8 cellular contexts compared by ENCODE assay signal in genomic region chr2:203018181-203018580, GRCh38. TPM values are rescaled to one million over a fixed set of nuclear protein-coding genes. Genes with fewer than 3 reads are reported as not detected.
A peak's percentile ranks its signal among the peaks of the same experiment; 100 is the strongest.
DNase-seq lines count a peak whose midpoint lies in the region; ATAC-seq, FAIRE-seq and TF ChIP-seq lines count a peak whose summit lies in the region.

No MANE protein-coding gene starts in this region.

- no peak for TF ChIP-seq RAD21 in GM12878 (IDR thresholded peaks at IDR 0.05; ENCODE audit: insufficient read depth, low read depth, low read length)

- no peak for TF ChIP-seq CTCF in GM12878 (IDR thresholded peaks at IDR 0.05 in 2 of 3, conservative IDR thresholded peaks at IDR 0.05 in 1 of 3; ENCODE audit: control insufficient read depth in 2 of 3, extremely low read depth in 1 of 3, insufficient read depth in 1 of 3, low read depth in 3 of 3, low read length in 3 of 3)
- TF ChIP-seq CTCF in right lobe of liver (IDR thresholded peaks at IDR 0.05): no peak
- TF ChIP-seq CTCF in tibial nerve (IDR thresholded peaks at IDR 0.05): no peak

- H3K9me3 ChIP-seq in GM12878 (replicated peaks; ENCODE audit: control insufficient read depth, insufficient read depth, low read length) (no peaks in the 10 kb centered on the region), right lobe of liver (no peaks in the 10 kb centered on the region), tibial nerve (no peaks in the 10 kb centered on the region)

- POLR2A ChIA-PET in GM12878 (lab: Charles Lee): interaction anchor here (0.7 to 1.1 kb wide), 3 partner anchors 52 to 221 kb away, joined by 3 to 4 read pairs (median 3); partner anchors contain the start of genes CARF and WDR12

- H3K9ac ChIP-seq in GM12878 (ENCODE audit: control insufficient read depth, insufficient read depth, low read length): peak overlapping the region; percentile 38

- H3K27me3 ChIP-seq in GM12878 (replicated peaks in 1 of 2; ENCODE audit: control insufficient read depth in 2 of 2, insufficient read depth in 2 of 2, low read length in 1 of 2) (no peaks in the 10 kb centered on the region), right lobe of liver (no peaks in the 10 kb centered on the region), tibial nerve (no peaks in the 10 kb centered on the region)

- no peak for DNase-seq in activated T-cell treated with anti-CD3 and anti-CD28 coated beads, Interleukin-2, amount 50 U/mL, for 72 hours
- DNase-seq in activated T-cell treated with anti-CD3 and anti-CD28 coated beads, Interleukin-2, amount 50 U/mL, for 1 hour: no peak
- DNase-seq in GM12878 (ENCODE audit: low read depth, low spot score) (peak; percentile 25), right lobe of liver (no peak), tibial nerve (ENCODE audit: low spot score in 2 of 2) (no peak), AML-193 (lab: John Stamatoyannopoulos, UW) (no peak), mesenteric fat pad (ENCODE audit: low spot score) (no peak)

- H3K27ac Mint-ChIP-seq in activated T-cell treated with anti-CD3 and anti-CD28 coated beads, Interleukin-2, amount 50 U/mL, for 72 hours: peak overlapping the region; percentile 52

- no peak for TF ChIP-seq POLR2A in GM12878 (IDR thresholded peaks at IDR 0.05; ENCODE audit: low read depth, low read length)
- TF ChIP-seq POLR2A in right lobe of liver (IDR thresholded peaks at IDR 0.05): no peak
- no peak for TF ChIP-seq POLR2A in tibial nerve (IDR thresholded peaks at IDR 0.05)

- H3K4me2 ChIP-seq in GM12878 (ENCODE audit: control insufficient read depth, insufficient read depth): peak overlapping the region; percentile 54

- peaks cover 0 to 2% of the 10 kb centered on the region in 2 donors for H3K36me3 Mint-ChIP-seq in activated T-cell treated with anti-CD3 and anti-CD28 coated beads, Interleukin-2, amount 50 U/mL, for 72 hours (ENCODE audit: insufficient read depth in 2 of 2)

- H3K9me3 Mint-ChIP-seq in activated T-cell treated with anti-CD3 and anti-CD28 coated beads, Interleukin-2, amount 50 U/mL, for 72 hours: no peaks in the 10 kb centered on the region

- no peaks in the 10 kb centered on the region for H4K20me1 ChIP-seq in GM12878 (ENCODE audit: control insufficient read depth, insufficient read depth)

- H3K36me3 ChIP-seq in GM12878 (ENCODE audit: control insufficient read depth in 2 of 2, insufficient read depth in 2 of 2, low read length in 1 of 2): no peaks in the 10 kb centered on the region
- no peaks in the 10 kb centered on the region for H3K36me3 ChIP-seq in right lobe of liver
- no peaks in the 10 kb centered on the region for H3K36me3 ChIP-seq in tibial nerve

- H3K4me1 ChIP-seq in GM12878 (ENCODE audit: control insufficient read depth, insufficient read depth, low read length) (peaks cover 11% of the 10 kb centered on the region), right lobe of liver (peaks cover 0 to 36% (median 9%) of the 10 kb centered on the region in 4 donors), tibial nerve (peaks cover 0 to 82% (median 16%) of the 10 kb centered on the region in 4 donors)

- H3K27me3 Mint-ChIP-seq in activated T-cell treated with anti-CD3 and anti-CD28 coated beads, Interleukin-2, amount 50 U/mL, for 72 hours (ENCODE audit: low read depth): no peaks in the 10 kb centered on the region

- H3K27ac ChIP-seq in GM12878 (ENCODE audit: control insufficient read depth, insufficient read depth) (peak overlapping the region; percentile 50; the same call in 1 of the 2 replicates), right lobe of liver (peak overlapping the region in 2 of 3 donors; percentile 20 to 38), tibial nerve (peak overlapping the region; percentile 9 to 99 (median 26))

- no TSS peak for BruUV-seq in GM12878 (replicated peaks; lab: Mats Ljungman, UMichigan)

- peak; percentile 70 for FAIRE-seq in GM12878 (lab: Jason Lieb, UNC)

- peaks cover 45% of the 10 kb centered on the region for H3K4me1 Mint-ChIP-seq in activated T-cell treated with anti-CD3 and anti-CD28 coated beads, Interleukin-2, amount 50 U/mL, for 72 hours (ENCODE audit: low read depth)

- in situ Hi-C loops in GM12878 (cut with MboI): no loop called here

- peaks cover 21% of the 10 kb centered on the region for H3K79me2 ChIP-seq in GM12878 (ENCODE audit: control insufficient read depth, insufficient read depth, low read length)

- no peak for ATAC-seq in activated T-cell treated with anti-CD3 and anti-CD28 coated beads, Interleukin-2, amount 50 U/mL, for 72 hours (replicated peaks in 1 of 2)
- ATAC-seq in GM12878: no peak; the same call in 1 of the 3 replicates
- ATAC-seq in right lobe of liver: no peak
- ATAC-seq in GM18511 (IDR thresholded peaks at IDR 0.05; ENCODE audit: unreplicated experiment): no peak

- WGBS in GM12878 (ENCODE audit: insufficient coverage, insufficient replicate concordance, low lambda C conversion rate, missing lambda C conversion rate): 0% methylated on average over 1 of the region's 1 CpG
- 6% methylated on average over 1 of the region's 1 CpG for WGBS in right lobe of liver (ENCODE audit: insufficient coverage, low coverage, low lambda C conversion rate, missing lambda C conversion rate)
- WGBS in tibial nerve, 2 donors: 4 to 10% methylated on average over 1 of the region's 1 CpG

- SMC1A ChIA-PET in GM12878 (lab: Charles Lee; ENCODE audit: uncharacterized antibody, unreplicated experiment): interaction anchor here (0.7 to 1.9 kb wide), 14 partner anchors 14 to 432 kb away, joined by 3 to 7 read pairs (median 4); partner anchors contain the start of genes CYP20A1 and WDR12

- CTCF ChIA-PET in GM12878 (lab: Yijun Ruan, JAX): interaction anchor here (1.0 to 1.5 kb wide), 7 partner anchors 11 to 222 kb away, joined by 3 to 7 read pairs (median 3); partner anchors contain the start of genes CARF and WDR12

- TF ChIP-seq EP300 in GM12878 (IDR thresholded peaks at IDR 0.05; ENCODE audit: borderline replicate concordance in 1 of 2, control insufficient read depth in 1 of 2, low read depth in 2 of 2, low read length in 2 of 2) (0 out of 4 replicates have a peak, but pooled peaks have one; percentile 24 to 51), tibial nerve (IDR thresholded peaks at IDR 0.05) (no peak)

- intact Hi-C loops in GM12878 (cut with micrococcal nuclease; ENCODE audit: unreplicated experiment): no loop called here
- intact Hi-C loops in right lobe of liver (cut with DNase I): no loop called here

- H3K4me3 Mint-ChIP-seq in activated T-cell treated with anti-CD3 and anti-CD28 coated beads, Interleukin-2, amount 50 U/mL, for 72 hours: peak overlapping the region; percentile 41 to 75

- H2AFZ ChIP-seq in GM12878 (ENCODE audit: control insufficient read depth, low read depth, low read length): peak overlapping the region; percentile 24

- peak overlapping the region; percentile 53; the same call in 1 of the 2 replicates for H3K4me3 ChIP-seq in GM12878
- peak overlapping the region; percentile 3 to 23 (median 14) for H3K4me3 ChIP-seq in right lobe of liver
- peak overlapping the region; percentile 3 to 96 (median 10) for H3K4me3 ChIP-seq in tibial nerve

- RAD21 ChIA-PET in GM12878 (lab: Charles Lee; ENCODE audit: unreplicated experiment): interaction anchor here (0.6 to 2.3 kb wide), 8 partner anchors 32 to 221 kb away, joined by 3 to 12 read pairs (median 3); partner anchors contain the start of genes CARF and WDR12

TF ChIP-seq in GM12878, 131 proteins besides CTCF, POLR2A, EP300 and RAD21 (continues in another document):
- no peak for TF ChIP-seq TARDBP (IDR thresholded peaks at IDR 0.05; ENCODE audit: borderline replicate concordance)
- no peak for TF ChIP-seq TCF7 (IDR thresholded peaks at IDR 0.05; ENCODE audit: borderline replicate concordance)
- no peak for TF ChIP-seq CHD2 (IDR thresholded peaks at IDR 0.05; ENCODE audit: borderline replicate concordance, low read depth, low read length)
- TF ChIP-seq ZBTB33 (IDR thresholded peaks at IDR 0.05): no peak
- no peak for TF ChIP-seq SUPT20H (IDR thresholded peaks at IDR 0.05; ENCODE audit: borderline replicate concordance, control insufficient read depth, low read depth, low read length)
- no peak for TF ChIP-seq RBBP5 (conservative IDR thresholded peaks at IDR 0.05)
- TF ChIP-seq RFX5 (IDR thresholded peaks at IDR 0.05; ENCODE audit: low read depth, low read length): 0 out of 2 replicates have a peak, but pooled peaks have one; percentile 30

RNA-seq across cellular contexts. Expression of gene NBEAL1, which starts 3.5 kb away (rescaled TPM):
- total RNA-seq in activated T-cell treated with anti-CD3 and anti-CD28 coated beads, Interleukin-2, amount 50 U/mL, for 72 hours: 10 to 100 TPM; 12.9 to 16.0 TPM
- 163 and 168 TPM in 2 replicates for total RNA-seq in GM12878 (2013; cell fraction: nucleolus; rRNA removed)
- total RNA-seq in GM12878 (2014; rRNA removed): 7.5 and 9.2 TPM in 2 replicates
- total RNA-seq in GM12878 (2014; rRNA removed; fragmentation: Illumina TruSeq; extraction: Trizol): 10.7 and 12.4 TPM in 2 replicates
- total RNA-seq in GM12878 (2021): 6.6 and 10.0 TPM in 2 replicates
- 4.5 TPM for polyA plus RNA-seq in GM12878 (2011; ENCODE audit: low read depth)
- 7.4 and 8.7 TPM in 2 replicates for polyA plus RNA-seq in GM12878 (2011; rRNA removed)
- 1.9 and 2.6 TPM in 2 replicates for polyA plus RNA-seq in GM12878 (2011; cell fraction: cytosol; rRNA removed)
- 3.6 and 3.9 TPM in 2 replicates for polyA plus RNA-seq in GM12878 (2011; cell fraction: nucleus; rRNA removed)
- 4.9 and 7.9 TPM in 2 replicates for polyA plus RNA-seq in GM12878 (2012)
- 11.3 and 16.1 TPM in 2 replicates for polyA plus RNA-seq in GM12878 (2014; fragmentation: Illumina TruSeq; extraction: Trizol)
- 1 to 10 TPM; 1.9 to 3.6 TPM for polyA plus RNA-seq in GM12878 (2014; fragmentation: Nextera tagmentation; extraction: Ambion mirVana)
- polyA plus RNA-seq in GM12878 (2014; rRNA removed): 2.6 and 3.3 TPM in 2 replicates
- polyA plus RNA-seq in GM12878 (2016; fragmentation: Nextera tagmentation; extraction: Ambion mirVana): 1 to 10 TPM; 6.7 to 7.0 TPM
- 20.5 and 23.0 TPM in 2 replicates for polyA minus RNA-seq in GM12878 (2011; rRNA and poly(A)+ RNA removed)
- 6.0 and 10.6 TPM in 2 replicates for polyA minus RNA-seq in GM12878 (2011; cell fraction: cytosol; rRNA and poly(A)+ RNA removed)
- polyA minus RNA-seq in GM12878 (2011; cell fraction: nucleus; rRNA and poly(A)+ RNA removed): 16.2 and 19.3 TPM in 2 replicates
- 10 to 100 TPM; 16.4 to 28.6 (median 21.9) TPM for total RNA-seq in right lobe of liver
- total RNA-seq in tibial nerve: 10 to 100 TPM; 33.3 to 51.6 (median 48.4) TPM
- 64.8 TPM for total RNA-seq in mesenteric fat pad
